ENCODE assay signal across 9 cellular contexts in the genomic region with DNA sequence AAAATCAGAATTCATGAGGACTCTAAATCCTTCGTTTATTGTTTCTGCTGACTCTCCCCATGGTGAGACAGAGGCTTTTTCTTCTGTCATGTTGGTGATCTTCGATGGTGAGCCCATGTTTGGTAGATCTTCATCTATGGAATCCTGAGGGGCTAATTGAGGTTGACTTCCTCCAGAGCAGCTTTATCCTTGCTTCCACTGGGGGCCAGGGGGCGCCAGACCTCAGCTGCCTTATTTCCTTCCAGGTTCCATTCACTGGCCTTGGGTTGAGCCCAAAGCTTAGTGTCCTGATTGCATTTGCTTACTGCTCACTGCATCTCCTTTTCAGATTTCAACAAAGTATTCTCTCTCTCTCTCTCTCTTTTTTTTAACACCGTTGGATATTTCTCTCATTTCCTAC.
DNase-seq lines count a peak whose midpoint lies in the region; ATAC-seq and TF ChIP-seq lines count a peak whose summit lies in the region.
"Had no signal": no experiment of that assay in that cellular context is flagged by ENCODE, and none has a peak within 500 bp of the region (broad histone marks: within the 10 kb centered on the region; RNA-seq: fewer than 3 reads in every experiment).

No MANE protein-coding gene starts in this region.

- H3K36me3 Mint-ChIP-seq in activated CD8-positive, alpha-beta T cell treated with anti-CD3 and anti-CD28 coated beads for 36 hours (ENCODE audit: low read depth): no peaks in the 10 kb centered on the region
- no peaks in the 10 kb centered on the region for H3K36me3 Mint-ChIP-seq in type B pancreatic cell

- TF ChIP-seq CTCF in activated CD8-positive, alpha-beta T cell treated with anti-CD3 and anti-CD28 coated beads for 36 hours (IDR thresholded peaks at IDR 0.05): peak; percentile 25
- peak; percentile 55 for TF ChIP-seq CTCF in type B pancreatic cell (conservative IDR thresholded peaks at IDR 0.05)

- H3K27ac Mint-ChIP-seq in activated CD8-positive, alpha-beta T cell treated with anti-CD3 and anti-CD28 coated beads for 36 hours: no peak overlapping the region
- no peak overlapping the region for H3K27ac Mint-ChIP-seq in type B pancreatic cell
- H3K27ac Mint-ChIP-seq: dendritic cell treated with granulocyte-macrophage colony-stimulating factor and Interleukin-4, amounts not matched to agents 40 ng/mL and 50 ng/mL, for 4 days had no signal

- DNase-seq in COLO668 (lab: John Stamatoyannopoulos, UW; ENCODE audit: unreplicated experiment) (peak; percentile 22), left ventricle myocardium superior (peak; percentile 23), type B pancreatic cell (ENCODE audit: extremely low spot score, unreplicated experiment) (no peak), medulla oblongata (ENCODE audit: extremely low spot score) (no peak)
- DNase-seq in activated CD8-positive, alpha-beta T cell treated with anti-CD3 and anti-CD28 coated beads for 36 hours: peak; percentile 49

- H3K4me1 Mint-ChIP-seq in activated CD8-positive, alpha-beta T cell treated with anti-CD3 and anti-CD28 coated beads for 36 hours (ENCODE audit: low read depth): no peaks in the 10 kb centered on the region
- H3K4me1 Mint-ChIP-seq in type B pancreatic cell (ENCODE audit: unreplicated experiment): no peaks in the 10 kb centered on the region

- intact Hi-C loops in activated CD8-positive, alpha-beta T cell treated with anti-CD3 and anti-CD28 coated beads for 36 hours (cut with micrococcal nuclease): no loop called here
- intact Hi-C loops in left ventricle myocardium superior (cut with micrococcal nuclease): no loop called here

- CTCF ChIA-PET in activated CD8-positive, alpha-beta T cell treated with anti-CD3 and anti-CD28 coated beads for 36 hours (lab: Charles Lee): interaction anchor here (0.9 to 2.0 kb wide), 5 partner anchors 9 to 631 kb away, joined by 3 to 6 read pairs (median 3); no protein-coding TSS in a partner anchor

- ATAC-seq in HG02884 (IDR thresholded peaks at IDR 0.05; ENCODE audit: unreplicated experiment) (peak; percentile 47), left ventricle myocardium superior (no peak), HG02798 (IDR thresholded peaks at IDR 0.05; ENCODE audit: poor library complexity, unreplicated experiment) (no peak), GM21381 (IDR thresholded peaks at IDR 0.05; ENCODE audit: unreplicated experiment) (no peak)
- no peak for ATAC-seq in activated CD8-positive, alpha-beta T cell treated with anti-CD3 and anti-CD28 coated beads for 36 hours

- POLR2A ChIA-PET in activated CD8-positive, alpha-beta T cell treated with anti-CD3 and anti-CD28 coated beads for 36 hours (lab: Charles Lee): no interaction called here

- H3K9me3 Mint-ChIP-seq in activated CD8-positive, alpha-beta T cell treated with anti-CD3 and anti-CD28 coated beads for 36 hours: no peaks in the 10 kb centered on the region
- peaks cover 9% of the 10 kb centered on the region for H3K9me3 Mint-ChIP-seq in type B pancreatic cell
- H3K9me3 Mint-ChIP-seq: dendritic cell treated with granulocyte-macrophage colony-stimulating factor and Interleukin-4, amounts not matched to agents 40 ng/mL and 50 ng/mL, for 4 days had no signal

- H3K27me3 Mint-ChIP-seq in activated CD8-positive, alpha-beta T cell treated with anti-CD3 and anti-CD28 coated beads for 36 hours: peaks cover 3% of the 10 kb centered on the region
- peaks cover 22% of the 10 kb centered on the region for H3K27me3 Mint-ChIP-seq in type B pancreatic cell

- H3K4me3 Mint-ChIP-seq in activated CD8-positive, alpha-beta T cell treated with anti-CD3 and anti-CD28 coated beads for 36 hours: no peak overlapping the region
- H3K4me3 Mint-ChIP-seq in type B pancreatic cell: no peak overlapping the region
- H3K4me3 Mint-ChIP-seq: dendritic cell treated with granulocyte-macrophage colony-stimulating factor and Interleukin-4, amounts not matched to agents 40 ng/mL and 50 ng/mL, for 4 days had no signal

Comparison
In these comparisons a context has a peak if more than half of its experiments do, and no peak if none do; other contexts are left out.
1. DNase-seq: peak in COLO668 (single experiment), activated CD8-positive, alpha-beta T cell treated with anti-CD3 and anti-CD28 coated beads for 36 hours (single experiment) and left ventricle myocardium superior (single experiment); none in type B pancreatic cell (single experiment) and medulla oblongata (single experiment).